ENCODE assay signal across 24 cellular contexts in the genomic region with DNA sequence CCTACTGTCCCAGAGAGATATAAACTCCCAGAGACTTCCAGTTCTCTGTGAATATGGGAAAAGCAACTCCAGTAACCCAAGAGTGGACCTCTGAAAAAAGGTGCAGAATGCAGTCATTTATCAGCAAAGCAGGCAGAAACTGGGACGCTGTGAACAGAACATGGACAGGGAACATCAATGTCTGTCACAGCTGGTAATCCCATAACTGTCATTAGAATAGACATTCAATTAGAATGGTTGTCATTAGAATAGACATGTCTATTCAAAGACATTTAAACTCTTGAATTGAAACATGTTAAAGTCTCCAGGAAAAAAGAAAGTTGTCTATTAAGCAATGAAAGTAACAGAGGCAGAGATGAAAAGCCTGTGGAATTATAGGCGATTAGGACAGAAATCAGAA.
"Had no signal": no experiment of that assay in that cellular context is flagged by ENCODE, and none has a peak within 500 bp of the region (broad histone marks: within the 10 kb centered on the region; RNA-seq: fewer than 3 reads in every experiment).

No MANE protein-coding gene starts in this region.

- H3K27ac ChIP-seq: colonic mucosa, coronary artery, dorsolateral prefrontal cortex, epithelial cell of prostate, esophagus squamous epithelium, foreskin keratinocyte, gastrocnemius medialis, gastroesophageal sphincter, heart left ventricle, heart right ventricle had no signal

- H3K27me3 Mint-ChIP-seq: dendritic cell treated with granulocyte-macrophage colony-stimulating factor and Interleukin-4, amounts not matched to agents 40 ng/mL and 50 ng/mL, for 4 days; effector memory CD8-positive, alpha-beta T cell had no signal

- H3K9me3 Mint-ChIP-seq: dendritic cell treated with granulocyte-macrophage colony-stimulating factor and Interleukin-4, amounts not matched to agents 40 ng/mL and 50 ng/mL, for 4 days; endodermal cell had no signal

- H3K4me3 Mint-ChIP-seq: dendritic cell treated with granulocyte-macrophage colony-stimulating factor and Interleukin-4, amounts not matched to agents 40 ng/mL and 50 ng/mL, for 4 days; effector memory CD8-positive, alpha-beta T cell; endodermal cell had no signal

- H3K9me3 ChIP-seq: colonic mucosa, esophagus squamous epithelium, gastrocnemius medialis had no signal

- DNase-seq: colonic mucosa; cortex of kidney; dermis blood vessel endothelial cell; dorsolateral prefrontal cortex; effector CD4-positive, alpha-beta T cell; effector CD8-positive, alpha-beta T cell; effector memory CD4-positive, alpha-beta T cell; effector memory CD8-positive, alpha-beta T cell; endodermal cell; erythroblast; esophagus squamous epithelium; foreskin fibroblast; foreskin keratinocyte; foreskin melanocyte; gastrocnemius medialis; glutamatergic neuron; head of caudate nucleus; heart left ventricle; heart right ventricle had no signal

- H3K36me3 ChIP-seq: colonic mucosa, esophagus squamous epithelium, gastrocnemius medialis, gastroesophageal sphincter, heart left ventricle, heart right ventricle had no signal

- H3K27me3 ChIP-seq: colonic mucosa, dorsolateral prefrontal cortex, esophagus squamous epithelium, gastrocnemius medialis, gastroesophageal sphincter, heart left ventricle, heart right ventricle had no signal

- ATAC-seq: effector memory CD8-positive, alpha-beta T cell; esophagus mucosa; foreskin keratinocyte; gastrocnemius medialis; gastroesophageal sphincter; heart left ventricle; heart right ventricle had no signal

- H3K4me1 ChIP-seq: colonic mucosa, esophagus squamous epithelium, foreskin keratinocyte, gastrocnemius medialis, gastroesophageal sphincter, heart right ventricle had no signal

- H3K4me3 ChIP-seq: colonic mucosa, coronary artery, dorsolateral prefrontal cortex, esophagus squamous epithelium, gastrocnemius medialis, gastroesophageal sphincter, heart left ventricle, heart right ventricle had no signal

- H3K27ac Mint-ChIP-seq: dendritic cell treated with granulocyte-macrophage colony-stimulating factor and Interleukin-4, amounts not matched to agents 40 ng/mL and 50 ng/mL, for 4 days; effector memory CD8-positive, alpha-beta T cell; endodermal cell had no signal
